In the genomic region with DNA sequence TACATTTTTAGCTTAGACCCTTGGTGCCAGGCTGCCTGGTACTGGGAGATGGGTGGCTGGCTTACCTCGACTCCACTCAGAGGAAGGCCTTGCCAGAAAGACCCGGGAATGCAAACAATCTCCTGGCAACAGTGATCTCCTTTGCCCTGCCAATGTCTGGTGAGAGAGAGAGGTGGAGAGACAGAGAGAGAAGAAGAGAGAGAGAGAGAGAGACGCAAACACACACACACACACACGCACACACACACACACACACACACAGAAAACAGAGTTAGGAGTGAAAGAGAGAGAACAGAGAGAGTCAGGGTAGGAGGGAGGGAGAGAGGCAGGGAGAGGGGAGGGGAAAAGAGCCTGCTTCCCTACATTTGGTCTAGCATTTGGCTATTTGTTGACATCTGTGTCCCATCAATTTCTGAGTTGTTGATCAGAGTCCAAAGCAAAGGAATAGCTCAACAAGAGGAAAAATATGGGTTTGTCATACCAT, we compare ENCODE assay signal across 15 cellular contexts.
DNase-seq lines count a peak whose midpoint lies in the region; ATAC-seq, FAIRE-seq and TF ChIP-seq lines count a peak whose summit lies in the region.
"Had no signal": no experiment of that assay in that cellular context is flagged by ENCODE, and none has a peak within 500 bp of the region (broad histone marks: within the 10 kb centered on the region; RNA-seq: fewer than 3 reads in every experiment).

No MANE protein-coding gene starts in this region.

- TF ChIP-seq RAD21 in A549 (conservative IDR thresholded peaks at IDR 0.05 in 1 of 2, IDR thresholded peaks at IDR 0.05 in 1 of 2) = no peak

- TF ChIP-seq CTCF in A549 (IDR thresholded peaks at IDR 0.05) = no peak
- no peak for TF ChIP-seq CTCF in mammary epithelial cell (conservative IDR thresholded peaks at IDR 0.05 in 1 of 2, IDR thresholded peaks at IDR 0.05 in 1 of 2; ENCODE audit: extremely low read depth in 1 of 2, insufficient read depth in 1 of 2, low read depth in 1 of 2, low read length in 2 of 2)
- no peak for TF ChIP-seq CTCF in hepatocyte (IDR thresholded peaks at IDR 0.05; ENCODE audit: poor library complexity)

- TF ChIP-seq EP300 in A549 (IDR thresholded peaks at IDR 0.05) = no peak

- dilution Hi-C loops in mammary epithelial cell (cut with HindIII; ENCODE audit: low sequenced_read_pairs) = no loop called here

- H3K4me1 ChIP-seq in A549 (peaks cover 48% of the 10 kb centered on the region), mammary epithelial cell (ENCODE audit: insufficient read depth, low read length) (peaks cover 22% of the 10 kb centered on the region), hepatocyte (ENCODE audit: insufficient read depth) (peaks cover 20% of the 10 kb centered on the region)

- H3K9me3 ChIP-seq in A549 = peaks cover 20% of the 10 kb centered on the region; the same call in 1 of the 3 replicates
- H3K9me3 ChIP-seq in mammary epithelial cell (replicated peaks; ENCODE audit: insufficient read depth, low read length) = peaks cover 2% of the 10 kb centered on the region
- no peaks in the 10 kb centered on the region for H3K9me3 ChIP-seq in hepatocyte (ENCODE audit: low read depth)

- H3K27me3 ChIP-seq in mammary epithelial cell (ENCODE audit: insufficient read depth, low read length) = no peaks in the 10 kb centered on the region
- no peaks in the 10 kb centered on the region for H3K27me3 ChIP-seq in hepatocyte

- ATAC-seq in A549 = peak; percentile 31 to 52; a peak in 4 of 6 replicates
- no peak for ATAC-seq in GM19452 (IDR thresholded peaks at IDR 0.05; ENCODE audit: unreplicated experiment)
- ATAC-seq: activated T-helper 17 cell treated with anti-CD3 and anti-CD28 coated beads, Interleukin-2, amount 50 U/mL, for 72 hours; GM12878 had no signal

- POLR2A ChIA-PET in A549 (lab: Yijun Ruan, JAX) = no interaction called here

- H3K27ac ChIP-seq in A549 (peak overlapping the region; percentile 80 to 81), mammary epithelial cell (ENCODE audit: insufficient read depth, low read depth, low read length) (no peak overlapping the region), hepatocyte (peak overlapping the region; percentile 56)

- TF ChIP-seq POLR2A in A549 (IDR thresholded peaks at IDR 0.05; ENCODE audit: low read length) (no peak), GM12892 (IDR thresholded peaks at IDR 0.05; ENCODE audit: low read depth, low read length) (no peak)

- no peak for FAIRE-seq in A549 (lab: Jason Lieb, UNC)
- no peak for FAIRE-seq in GM12892 (lab: Jason Lieb, UNC)
- FAIRE-seq: bronchial epithelial cell, GM12878 had no signal

- H3K4me3 ChIP-seq in A549 (no peak overlapping the region), mammary epithelial cell (replicated peaks in 1 of 3; ENCODE audit: insufficient read depth in 1 of 3, low read depth in 2 of 3, low read length in 3 of 3) (no peak overlapping the region), hepatocyte (no peak overlapping the region)
- H3K4me3 ChIP-seq: GM12878 had no signal

- DNase-seq in A549 (ENCODE audit: low read depth in 1 of 2, low spot score in 1 of 2) (peak in 1 of 2 experiments; percentile 43), M059J (ENCODE audit: low read depth) (peak; percentile 31), mammary epithelial cell (no peak), hepatocyte (ENCODE audit: low spot score) (no peak), GM12892 (ENCODE audit: insufficient read length) (no peak), NCI-H2227 (lab: John Stamatoyannopoulos, UW; ENCODE audit: unreplicated experiment) (no peak)
- no peak for DNase-seq in activated CD4-positive, CD25-positive, alpha-beta regulatory T cell treated with anti-CD3 and anti-CD28 coated beads, Interleukin-2, amount 50 U/mL, for 72 hours
- DNase-seq: DMS153, H7, NCI-H2171 treated with DMSO at 0.1 percent for 48 hours, nucleus accumbens had no signal

- no peak overlapping the region for H3K9ac ChIP-seq in mammary epithelial cell (ENCODE audit: insufficient read depth, low read length)

- H2AFZ ChIP-seq in mammary epithelial cell (ENCODE audit: low read depth, low read length) (peak overlapping the region; percentile 69), hepatocyte (peak overlapping the region; percentile 8)

- CTCF ChIA-PET in A549 (lab: Yijun Ruan, JAX) (interaction anchor here (1.7 kb wide), 1 partner anchor 12 kb away, joined by 4 read pairs; no protein-coding TSS in a partner anchor), mammary epithelial cell (lab: Charles Lee; ENCODE audit: low non-redundant PET) (no interaction called here)

- in situ Hi-C loops in mammary epithelial cell (cut with MboI; ENCODE audit: low sequenced_read_pairs in 2 of 2) = no loop called here

- H3K9me2 ChIP-seq in hepatocyte (replicated peaks; ENCODE audit: insufficient read depth) = no peaks in the 10 kb centered on the region

- H4K20me1 ChIP-seq in mammary epithelial cell (ENCODE audit: insufficient read depth, low read length) (no peaks in the 10 kb centered on the region), hepatocyte (ENCODE audit: insufficient read depth, poor library complexity, severe bottlenecking) (no peaks in the 10 kb centered on the region)

- WGBS in A549 (ENCODE audit: missing lambda C conversion rate) = 12% methylated on average over 4 of the region's 4 CpGs
- WGBS in mammary epithelial cell (ENCODE audit: low coverage, missing lambda C conversion rate) = 0% methylated on average over 2 of the region's 4 CpGs
- 59% methylated on average over 3 of the region's 4 CpGs for WGBS in hepatocyte (ENCODE audit: low lambda C conversion rate, missing lambda C conversion rate)

- no peaks in the 10 kb centered on the region for H3K36me3 ChIP-seq in mammary epithelial cell (ENCODE audit: insufficient read depth, low read length)
- H3K36me3 ChIP-seq in hepatocyte (replicated peaks; ENCODE audit: insufficient read depth, low read depth) = no peaks in the 10 kb centered on the region

- no peaks in the 10 kb centered on the region for H3K79me2 ChIP-seq in mammary epithelial cell (ENCODE audit: insufficient read depth, low read length)
- H3K79me2 ChIP-seq in hepatocyte = no peaks in the 10 kb centered on the region

- intact Hi-C loops in mammary epithelial cell (cut with micrococcal nuclease) = no loop called here

- BruUV-seq in mammary epithelial cell (replicated peaks; lab: Mats Ljungman, UMichigan) = no TSS peak

- H3K4me2 ChIP-seq in A549 = peak overlapping the region; percentile 65
- H3K4me2 ChIP-seq in mammary epithelial cell (ENCODE audit: insufficient read depth, low read depth, low read length) = no peak overlapping the region
- H3K4me2 ChIP-seq in hepatocyte = no peak overlapping the region

TF ChIP-seq in A549, 52 proteins besides CTCF, POLR2A, EP300 and RAD21:
- 0 out of 3 replicates have a peak, but pooled peaks have one; percentile 9 for TF ChIP-seq SMC3 (IDR thresholded peaks at IDR 0.05)
- no peak for TF ChIP-seq RFX5 (IDR thresholded peaks at IDR 0.05)
